1 cellular context compared by ENCODE assay signal in genomic region chr2:136765736-136766323, GRCh38.
TF ChIP-seq lines count a peak whose summit lies in the region.

No MANE protein-coding gene starts in this region.

TF ChIP-seq in SK-N-SH, 30 proteins besides CTCF, POLR2A, EP300 and RAD21 (continued from another document):
- no peak for TF ChIP-seq PBX3 (IDR thresholded peaks at IDR 0.05)
- no peak for TF ChIP-seq SIN3A (IDR thresholded peaks at IDR 0.05; ENCODE audit: borderline replicate concordance, low read depth, low read length)
- TF ChIP-seq RXRA (IDR thresholded peaks at IDR 0.05; ENCODE audit: borderline replicate concordance, low read depth): no peak
- TF ChIP-seq GABPA (IDR thresholded peaks at IDR 0.05; ENCODE audit: low read depth): no peak
- no peak for TF ChIP-seq IRF3 (IDR thresholded peaks at IDR 0.05; ENCODE audit: low read depth, low read length)
- no peak for TF ChIP-seq NRF1 (IDR thresholded peaks at IDR 0.05; ENCODE audit: low read depth, low read length)
- no peak for TF ChIP-seq ELF1 (IDR thresholded peaks at IDR 0.05)
- TF ChIP-seq SMC3 (IDR thresholded peaks at IDR 0.05; ENCODE audit: low read depth, low read length): no peak
- TF ChIP-seq FOXJ3 (CRISPR knock-in tag; IDR thresholded peaks at IDR 0.05): no peak
- TF ChIP-seq USF1 (IDR thresholded peaks at IDR 0.05; ENCODE audit: borderline replicate concordance, low read depth): no peak
- TF ChIP-seq TEAD4 (IDR thresholded peaks at IDR 0.05; ENCODE audit: borderline replicate concordance, insufficient read depth): no peak
- TF ChIP-seq JUND (IDR thresholded peaks at IDR 0.05): no peak
- TF ChIP-seq USF2 (IDR thresholded peaks at IDR 0.05; ENCODE audit: borderline replicate concordance, low read depth, low read length): no peak
- TF ChIP-seq CHD2 (IDR thresholded peaks at IDR 0.05; ENCODE audit: low read length, partially characterized antibody): no peak
TF ChIP-seq in SK-N-SH: peak in this region for 0.
